In the genomic region with DNA sequence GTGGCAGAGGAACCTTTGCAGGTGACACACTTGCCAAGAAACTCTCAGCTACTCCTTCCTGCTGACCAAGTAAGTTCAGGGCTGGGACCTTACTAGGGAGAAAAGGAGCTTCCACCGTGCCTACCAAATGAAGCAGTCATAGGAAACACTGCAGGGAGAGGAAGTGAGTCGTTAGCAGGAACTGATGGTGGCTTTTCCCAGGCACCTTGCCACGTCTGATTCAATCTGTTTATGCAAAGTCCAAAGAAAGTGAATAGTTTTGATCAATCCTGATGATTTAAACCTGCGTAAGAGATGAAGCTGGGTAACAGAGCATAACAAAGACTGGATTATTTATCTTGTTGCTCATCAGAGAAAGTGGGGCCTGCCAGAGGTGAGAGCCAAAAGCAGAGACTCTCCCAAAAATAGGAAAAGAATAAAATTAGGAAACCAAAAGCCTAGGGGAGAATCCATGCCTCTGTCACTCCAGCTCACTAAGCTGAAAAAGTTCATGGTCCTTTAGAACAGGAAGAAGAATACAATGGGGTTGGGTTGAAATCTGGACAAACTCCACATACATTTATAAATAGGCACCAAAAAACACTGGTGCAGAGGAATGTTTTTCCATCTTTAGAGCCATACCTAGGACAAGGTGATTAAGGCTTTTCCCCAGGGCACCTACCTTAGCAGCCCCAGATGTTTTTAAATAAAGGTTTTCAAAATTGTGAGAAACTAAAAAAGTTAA, we compare ENCODE assay signal across 11 cellular contexts. TPM values are rescaled to one million over a fixed set of nuclear protein-coding genes. Genes with fewer than 3 reads are reported as not detected.
A peak's percentile ranks its signal among the peaks of the same experiment; 100 is the strongest.
DNase-seq lines count a peak whose midpoint lies in the region; ATAC-seq and TF ChIP-seq lines count a peak whose summit lies in the region.
"Had no signal": no experiment of that assay in that cellular context is flagged by ENCODE, and none has a peak within 500 bp of the region (broad histone marks: within the 10 kb centered on the region; RNA-seq: fewer than 3 reads in every experiment).

No MANE protein-coding gene starts in this region.

- H3K4ac ChIP-seq in mesendoderm (ENCODE audit: low read depth, low read length): no peak overlapping the region

- WGBS in mesendoderm (ENCODE audit: extremely low coverage, insufficient coverage, low lambda C conversion rate): no CpG with 5 or more reads among the region's 4 CpGs
- WGBS in lower leg skin, 2 donors: 19 to 24% methylated on average over 4 of the region's 4 CpGs

- no peak for TF ChIP-seq POLR2A in lower leg skin (IDR thresholded peaks at IDR 0.05)

- no peak overlapping the region for H4K8ac ChIP-seq in mesendoderm (ENCODE audit: low read depth, low read length)

- H2BK15ac ChIP-seq in mesendoderm (replicated peaks; ENCODE audit: low read depth): no peak overlapping the region

- no peaks in the 10 kb centered on the region for H3K9me2 ChIP-seq in Loucy (replicated peaks; ENCODE audit: low read depth, low read length)

- intact Hi-C loops in lower leg skin (cut with DNase I; ENCODE audit: low total_unique reads): no loop called here

- H3K27me3 ChIP-seq in Loucy (ENCODE audit: insufficient read depth, low read length, poor library complexity, severe bottlenecking) (no peaks in the 10 kb centered on the region), mesendoderm (ENCODE audit: insufficient read depth, low read length, poor library complexity) (no peaks in the 10 kb centered on the region)

- no peaks in the 10 kb centered on the region for H3K79me2 ChIP-seq in Loucy (ENCODE audit: insufficient read depth, low read length)
- no peaks in the 10 kb centered on the region for H3K79me2 ChIP-seq in mesendoderm (ENCODE audit: control insufficient read depth, insufficient read depth, low read length)

- H3K4me2 ChIP-seq in Loucy (ENCODE audit: low read depth, low read length, poor library complexity, severe bottlenecking): peak overlapping the region; percentile 50
- no peak overlapping the region for H3K4me2 ChIP-seq in mesendoderm (ENCODE audit: low read length)
- H3K4me2 ChIP-seq: KMS-11 had no signal

- no peak for ATAC-seq in GM18511 (IDR thresholded peaks at IDR 0.05; ENCODE audit: unreplicated experiment)

- peak; percentile 71 for DNase-seq in AG08395 (ENCODE audit: low spot score)
- DNase-seq in choroid plexus epithelial cell (ENCODE audit: low read depth): peak; percentile 76
- peak; percentile 82 for DNase-seq in mesendoderm
- no peak for DNase-seq in NCI-H1436 (lab: John Stamatoyannopoulos, UW)
- no peak for DNase-seq in lower leg skin (ENCODE audit: low spot score in 2 of 2)
- no peak for DNase-seq in stimulated activated CD4-positive, alpha-beta T cell treated with anti-CD3 and anti-CD28 coated beads, Interleukin-2, amount 100 ng/mL, for 48 hours
- DNase-seq: activated gamma-delta T cell treated with Interleukin-2 at 50 U/mL for 16 hours, posterior cingulate gyrus had no signal

- H3K36me3 ChIP-seq in Loucy (ENCODE audit: insufficient read depth, low read length): no peaks in the 10 kb centered on the region
- H3K36me3 ChIP-seq in mesendoderm (ENCODE audit: control insufficient read depth, insufficient read depth, low read length): no peaks in the 10 kb centered on the region

- peaks cover 13% of the 10 kb centered on the region for H3K4me1 ChIP-seq in Loucy (ENCODE audit: insufficient read depth, low read length, poor library complexity, severe bottlenecking)
- peaks cover 1% of the 10 kb centered on the region for H3K4me1 ChIP-seq in mesendoderm (ENCODE audit: control insufficient read depth, low read depth, low read length)

- H3K79me1 ChIP-seq in mesendoderm (ENCODE audit: low read length): no peaks in the 10 kb centered on the region

- no peak for TF ChIP-seq CTCF in Loucy (conservative IDR thresholded peaks at IDR 0.05; ENCODE audit: low read length)
- no peak for TF ChIP-seq CTCF in choroid plexus epithelial cell (conservative IDR thresholded peaks at IDR 0.05; ENCODE audit: low read depth, low read length)
- no peak for TF ChIP-seq CTCF in lower leg skin (IDR thresholded peaks at IDR 0.05)

- no peak overlapping the region for H2BK5ac ChIP-seq in mesendoderm (ENCODE audit: low read length)

- H3K9ac ChIP-seq in Loucy (ENCODE audit: low read depth, low read length, poor library complexity, severe bottlenecking) (peak overlapping the region; percentile 55), mesendoderm (ENCODE audit: low read length) (no peak overlapping the region)
- H3K9ac ChIP-seq: KMS-11 had no signal

- no peak overlapping the region for H3K56ac ChIP-seq in mesendoderm (ENCODE audit: low read length)

- H3F3A ChIP-seq in Loucy (ENCODE audit: low read depth): no peaks in the 10 kb centered on the region

- H3K4me3 ChIP-seq in Loucy (ENCODE audit: low read length, poor library complexity, severe bottlenecking) (peak overlapping the region; percentile 34), choroid plexus epithelial cell (ENCODE audit: low read depth, low read length) (no peak overlapping the region), mesendoderm (ENCODE audit: low read length) (no peak overlapping the region), lower leg skin (ENCODE audit: low read depth, poor library complexity, severe bottlenecking) (no peak overlapping the region)

- no peak overlapping the region for H3K27ac ChIP-seq in mesendoderm (ENCODE audit: low read depth, low read length)
- H3K27ac ChIP-seq: KMS-11 had no signal

- no peaks in the 10 kb centered on the region for H3K9me3 ChIP-seq in Loucy (ENCODE audit: insufficient read depth, low read depth, low read length)

- H4K5ac ChIP-seq in mesendoderm (ENCODE audit: low read length): no peak overlapping the region

- H3K18ac ChIP-seq in mesendoderm (ENCODE audit: low read length): no peak overlapping the region

- no peak overlapping the region for H2AK5ac ChIP-seq in mesendoderm (ENCODE audit: low read length)

- peak overlapping the region; percentile 84 for H2AFZ ChIP-seq in Loucy (ENCODE audit: low read length)

- no peak overlapping the region for H3K23ac ChIP-seq in mesendoderm (ENCODE audit: low read length)

- no peaks in the 10 kb centered on the region for H4K20me1 ChIP-seq in Loucy (ENCODE audit: insufficient read depth, low read length, poor library complexity, severe bottlenecking)

- no peak overlapping the region for H2BK120ac ChIP-seq in mesendoderm (ENCODE audit: low read depth, low read length)

RNA-seq across cellular contexts. Expression of a gene that starts 9.3 kb away (rescaled TPM):
- 297 TPM for polyA plus RNA-seq in mesendoderm (2013, experiment 1 of 2)
- 277 TPM for polyA plus RNA-seq in mesendoderm (2013, experiment 2 of 2)
- 10 to 100 TPM; 43.3 to 78.6 (median 59.7) TPM for total RNA-seq in lower leg skin

RNA-seq across cellular contexts. Expression of a gene that starts 34.2 kb away (rescaled TPM):
- polyA plus RNA-seq in mesendoderm (2013, experiment 1 of 2): 6.7 TPM
- 7.2 TPM for polyA plus RNA-seq in mesendoderm (2013, experiment 2 of 2)
- total RNA-seq in lower leg skin: 10 to 100 TPM; 16.6 to 24.3 (median 18.4) TPM

RNA-seq across cellular contexts. Expression of a gene that starts 47.8 kb away (rescaled TPM):
- not detected for polyA plus RNA-seq in mesendoderm (2013, experiment 1 of 2)
- not detected for polyA plus RNA-seq in mesendoderm (2013, experiment 2 of 2)
- 1 to 10 TPM in 1 of 4 donors, under 1 TPM in 2, not detected in 1; 0.10 to 1.4 (median 0.38) TPM for total RNA-seq in lower leg skin

Comparison
In these comparisons a context has a peak if more than half of its experiments do, and no peak if none do; other contexts are left out.
1. DNase-seq: peak in AG08395 (single experiment), choroid plexus epithelial cell (single experiment) and mesendoderm (single experiment); none in NCI-H1436 (single experiment), lower leg skin (0 of 2) and stimulated activated CD4-positive, alpha-beta T cell treated with anti-CD3 and anti-CD28 coated beads, Interleukin-2, amount 100 ng/mL, for 48 hours (0 of 2).